Comparison of ENCODE assay signal across 18 cellular contexts in the genomic region with DNA sequence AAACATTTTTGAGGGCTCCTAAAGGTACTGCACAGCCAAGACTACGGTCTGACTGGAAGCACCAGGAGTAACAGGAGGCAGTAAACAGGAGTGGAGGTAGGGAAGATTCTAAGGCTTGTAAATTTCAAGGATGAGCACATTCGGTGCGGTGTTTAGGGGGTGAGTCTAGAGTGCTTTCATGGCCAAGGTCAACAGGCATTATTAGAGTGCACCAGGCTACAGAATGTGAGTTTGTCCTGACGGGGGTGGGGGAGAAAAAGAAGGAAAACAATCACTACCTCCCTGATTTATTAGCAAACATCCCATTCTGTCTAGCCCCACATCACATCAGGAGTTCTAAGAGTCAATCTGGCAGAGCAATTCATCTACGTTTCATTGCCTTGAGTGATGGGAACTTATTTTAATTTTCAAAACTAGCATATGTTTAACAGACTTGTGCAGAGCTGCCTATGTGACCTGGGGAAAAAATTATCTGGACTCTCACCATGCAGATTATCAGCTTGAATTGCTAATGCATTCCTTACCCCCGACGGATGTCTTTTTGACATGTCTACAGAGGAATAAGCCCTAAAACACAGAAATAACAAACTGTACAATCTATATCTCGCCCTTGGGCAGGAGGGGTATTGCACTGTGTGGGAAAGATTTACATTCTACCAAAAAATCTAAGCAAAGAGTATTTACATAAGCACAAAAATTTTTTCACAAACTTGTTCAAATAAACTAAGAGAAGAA. TPM values are rescaled to one million over a fixed set of nuclear protein-coding genes. Genes with fewer than 3 reads are reported as not detected.
DNase-seq lines count a peak whose midpoint lies in the region; ATAC-seq, FAIRE-seq and TF ChIP-seq lines count a peak whose summit lies in the region.
"Had no signal": no experiment of that assay in that cellular context is flagged by ENCODE, and none has a peak within 500 bp of the region (broad histone marks: within the 10 kb centered on the region; RNA-seq: fewer than 3 reads in every experiment).

No MANE protein-coding gene starts in this region.

- peaks cover 14% of the 10 kb centered on the region for H4K20me1 ChIP-seq in mammary epithelial cell (ENCODE audit: insufficient read depth, low read length)
- peaks cover 26% of the 10 kb centered on the region for H4K20me1 ChIP-seq in keratinocyte (ENCODE audit: control insufficient read depth, extremely low read depth, insufficient read depth, low read length)

- FAIRE-seq in keratinocyte (lab: Jason Lieb, UNC), result peak; percentile 65
- FAIRE-seq: bronchial epithelial cell, HepG2 had no signal

- BruUV-seq in mammary epithelial cell (replicated peaks; lab: Mats Ljungman, UMichigan), result no TSS peak

- H3K27me3 ChIP-seq in mammary epithelial cell (ENCODE audit: insufficient read depth, low read length), result no peaks in the 10 kb centered on the region
- H3K27me3 ChIP-seq in keratinocyte (ENCODE audit: control insufficient read depth, extremely low read depth, insufficient read depth, low read length), result no peaks in the 10 kb centered on the region
- no peaks in the 10 kb centered on the region for H3K27me3 ChIP-seq in transverse colon

- 95% methylated on average over 8 of the region's 8 CpGs for WGBS in mammary epithelial cell (ENCODE audit: low coverage, missing lambda C conversion rate)
- WGBS in transverse colon (ENCODE audit: low coverage in 1 of 2), 2 donors, result 68 to 82% methylated on average over 7 to 8 of the region's 8 CpGs

- H3K79me2 ChIP-seq in mammary epithelial cell (ENCODE audit: insufficient read depth, low read length) (peaks cover 98% of the 10 kb centered on the region), keratinocyte (ENCODE audit: control insufficient read depth, insufficient read depth, low read length) (peaks cover 94% of the 10 kb centered on the region)

- H3K9me3 ChIP-seq in mammary epithelial cell (replicated peaks; ENCODE audit: insufficient read depth, low read length) (no peaks in the 10 kb centered on the region), keratinocyte (ENCODE audit: control insufficient read depth, low read depth, low read length) (no peaks in the 10 kb centered on the region), transverse colon (no peaks in the 10 kb centered on the region)

- no peak for ATAC-seq in GM18909 (IDR thresholded peaks at IDR 0.05; ENCODE audit: poor library complexity, unreplicated experiment)
- ATAC-seq: activated CD4-positive, alpha-beta T cell treated with anti-CD3 and anti-CD28 coated beads for 36 hours; HepG2 had no signal

- H3K36me3 ChIP-seq in mammary epithelial cell (ENCODE audit: insufficient read depth, low read length), result peaks cover 4% of the 10 kb centered on the region
- H3K36me3 ChIP-seq in keratinocyte (ENCODE audit: control insufficient read depth in 2 of 2, extremely low read depth in 1 of 2, insufficient read depth in 2 of 2, low read length in 2 of 2), result peaks cover 0 to 6% of the 10 kb centered on the region in 2 experiments
- H3K36me3 ChIP-seq in transverse colon, result no peaks in the 10 kb centered on the region

- peaks cover 2% of the 10 kb centered on the region for H3K9me1 ChIP-seq in keratinocyte (ENCODE audit: control insufficient read depth, extremely low read depth, insufficient read depth, low read length)

- H3K4me2 ChIP-seq in mammary epithelial cell (ENCODE audit: insufficient read depth, low read depth, low read length), result peak overlapping the region; percentile 28
- H3K4me2 ChIP-seq in keratinocyte (ENCODE audit: control insufficient read depth, extremely low read depth, insufficient read depth, low read depth, low read length), result peak overlapping the region; percentile 70

- H3K4me1 ChIP-seq in mammary epithelial cell (ENCODE audit: insufficient read depth, low read length) (peaks cover 47% of the 10 kb centered on the region), keratinocyte (ENCODE audit: control insufficient read depth, extremely low read depth, insufficient read depth, low read length) (peaks cover 71% of the 10 kb centered on the region), transverse colon (peaks cover 17 to 67% (median 39%) of the 10 kb centered on the region in 4 donors)

- CTCF ChIA-PET in mammary epithelial cell (lab: Charles Lee; ENCODE audit: low non-redundant PET), result interaction anchor here (0.7 kb wide), 1 partner anchor 591 kb away, joined by 3 read pairs; no protein-coding TSS in a partner anchor

- H3K9ac ChIP-seq in mammary epithelial cell (ENCODE audit: insufficient read depth, low read length), result no peak overlapping the region
- H3K9ac ChIP-seq in keratinocyte (ENCODE audit: control insufficient read depth, extremely low read depth, insufficient read depth, low read length), result no peak overlapping the region

- TF ChIP-seq EP300 in transverse colon (IDR thresholded peaks at IDR 0.05; ENCODE audit: low read depth), result no peak

- TF ChIP-seq CTCF in mammary epithelial cell (conservative IDR thresholded peaks at IDR 0.05 in 1 of 2, IDR thresholded peaks at IDR 0.05 in 1 of 2; ENCODE audit: extremely low read depth in 1 of 2, insufficient read depth in 1 of 2, low read depth in 1 of 2, low read length in 2 of 2), result no peak
- TF ChIP-seq CTCF in keratinocyte (optimal IDR thresholded peaks at IDR 0.05 in 1 of 3, IDR thresholded peaks at IDR 0.05 in 1 of 3, conservative IDR thresholded peaks at IDR 0.05 in 1 of 3; ENCODE audit: extremely low read depth in 1 of 3, insufficient read depth in 2 of 3, low read length in 3 of 3), result no peak
- TF ChIP-seq CTCF in transverse colon (IDR thresholded peaks at IDR 0.05), result no peak
- TF ChIP-seq CTCF in GM13977 (IDR thresholded peaks at IDR 0.05; ENCODE audit: extremely low read depth, insufficient read depth, missing control alignments), result no peak

- H2AFZ ChIP-seq in mammary epithelial cell (ENCODE audit: low read depth, low read length) (no peak overlapping the region), keratinocyte (ENCODE audit: control insufficient read depth, low read length) (no peak overlapping the region)

- DNase-seq in NCI-H2171 treated with DMSO at 0.1 percent for 48 hours (lab: John Stamatoyannopoulos, UW) (peak; percentile 48), NCI-H2171 (lab: John Stamatoyannopoulos, UW) (no peak), mammary epithelial cell (no peak), keratinocyte (ENCODE audit: low read depth, low spot score) (no peak), transverse colon (no peak), GM13977 (ENCODE audit: low spot score) (no peak), RKO (ENCODE audit: low spot score) (no peak)
- DNase-seq: activated CD4-positive, alpha-beta T cell treated with anti-CD3 and anti-CD28 coated beads for 36 hours; activated naive CD4-positive, alpha-beta T cell; C1 segment of cervical spinal cord; effector CD4-positive, alpha-beta T cell; foreskin fibroblast; NCI-H2081; NCI-H774; stimulated activated CD4-positive, alpha-beta T cell treated with anti-CD3 and anti-CD28 coated beads, Interleukin-1b, Interleukin-23, amount 100 ng/mL, for 48 hours had no signal

- H3K27ac ChIP-seq in mammary epithelial cell (ENCODE audit: insufficient read depth, low read depth, low read length) (no peak overlapping the region), keratinocyte (ENCODE audit: control insufficient read depth, insufficient read depth, low read length) (peak overlapping the region; percentile 62), transverse colon (peak overlapping the region in 3 of 4 donors; percentile 28 to 52 (median 43))

- intact Hi-C loops in mammary epithelial cell (cut with micrococcal nuclease) (loop anchor here (5.0 kb wide), 1 partner anchor 42 kb away; no protein-coding TSS in a partner anchor), transverse colon (cut with DNase I; ENCODE audit: low total_unique reads) (no loop called here)

- H3K4me3 ChIP-seq in mammary epithelial cell (replicated peaks in 1 of 3; ENCODE audit: insufficient read depth in 1 of 3, low read depth in 2 of 3, low read length in 3 of 3), result no peak overlapping the region
- peak overlapping the region in 1 of 3 experiments; percentile 24 for H3K4me3 ChIP-seq in keratinocyte (ENCODE audit: control insufficient read depth in 2 of 3, extremely low read depth in 1 of 3, insufficient read depth in 2 of 3, low read depth in 1 of 3, low read length in 3 of 3)
- H3K4me3 ChIP-seq in transverse colon, result no peak overlapping the region

- in situ Hi-C loops in mammary epithelial cell (cut with MboI; ENCODE audit: low sequenced_read_pairs in 2 of 2) (no loop called here), transverse colon (cut with MboI; ENCODE audit: low pct_ligation_motif_present in 1 of 4, low pct_unique_long_range_greater_than_20kb in 1 of 4, low sequenced_read_pairs in 3 of 4) (no loop called here), GM13977 (cut with MboI; ENCODE audit: low pct_unique_long_range_greater_than_20kb, low sequenced_read_pairs, unreplicated experiment) (no loop called here)

- dilution Hi-C loops in mammary epithelial cell (cut with HindIII; ENCODE audit: low sequenced_read_pairs), result no loop called here
- dilution Hi-C loops in keratinocyte (cut with MboI; ENCODE audit: extremely low pct_ligation_motif_present, low sequenced_read_pairs), result no loop called here

- TF ChIP-seq POLR2A in transverse colon (IDR thresholded peaks at IDR 0.05), result no peak

RNA-seq across cellular contexts. Expression of gene APP, which starts 45.0 kb away (rescaled TPM):
- 1,000 to 10,000 TPM; 1,070 to 1,289 TPM for total RNA-seq in mammary epithelial cell
- polyA plus RNA-seq in mammary epithelial cell, result 1,292 TPM
- 830 TPM for polyA minus RNA-seq in mammary epithelial cell
- polyA plus RNA-seq in keratinocyte, result 1,015 to 1,448 TPM (median 1,185 TPM) in 3 replicates
- 1,793 TPM for polyA plus RNA-seq in keratinocyte (2011; ENCODE audit: low read depth)
- 533 and 538 TPM in 2 replicates for polyA plus RNA-seq in keratinocyte (2011; cell fraction: cytosol; rRNA removed)
- polyA plus RNA-seq in keratinocyte (2011; cell fraction: nucleus; rRNA removed), result 3,620 and 3,834 TPM in 2 replicates
- 892 and 931 TPM in 2 replicates for polyA plus RNA-seq in keratinocyte (2012; ENCODE audit: low replicate concordance)
- 975 to 1,428 TPM (median 1,262 TPM) in 3 replicates for polyA minus RNA-seq in keratinocyte
- polyA minus RNA-seq in keratinocyte (2011; cell fraction: cytosol; rRNA and poly(A)+ RNA removed), result 644 TPM
- 2,331 and 3,661 TPM in 2 replicates for polyA minus RNA-seq in keratinocyte (2011; cell fraction: nucleus; rRNA and poly(A)+ RNA removed)
- total RNA-seq in transverse colon, result 1,000 to 10,000 TPM in 1 of 4 donors, 100 to 1,000 TPM in 3; 471 to 1,291 (median 672) TPM
